Comparison of ENCODE assay signal across 11 cellular contexts in genomic region chr7:135710417-135711138, GRCh38. TPM values are rescaled to one million over a fixed set of nuclear protein-coding genes. Genes with fewer than 3 reads are reported as not detected.
A peak's percentile ranks its signal among the peaks of the same experiment; 100 is the strongest.
DNase-seq lines count a peak whose midpoint lies in the region; ATAC-seq and TF ChIP-seq lines count a peak whose summit lies in the region.
"Had no signal": no experiment of that assay in that cellular context is flagged by ENCODE, and none has a peak within 500 bp of the region (broad histone marks: within the 10 kb centered on the region; RNA-seq: fewer than 3 reads in every experiment).

No MANE protein-coding gene starts in this region.

- H3K4me3 ChIP-seq in HUES48 (ENCODE audit: low read depth, low read length) (peak overlapping the region; percentile 47; the same call in 1 of the 2 replicates), colonic mucosa (no peak overlapping the region)

- TF ChIP-seq CTCF in colonic mucosa (IDR thresholded peaks at IDR 0.05) (peak; percentile 50), progenitor cell of endocrine pancreas (IDR thresholded peaks at IDR 0.05; ENCODE audit: unreplicated experiment) (peak; percentile 67)

- H3K27ac ChIP-seq in HUES48 (ENCODE audit: low read depth, low read length) (no peak overlapping the region), colonic mucosa (no peak overlapping the region)

- no peaks in the 10 kb centered on the region for H3K36me3 Mint-ChIP-seq in progenitor cell of endocrine pancreas (ENCODE audit: insufficient read depth)
- H3K36me3 Mint-ChIP-seq: naive B cell had no signal

- H3K4me1 ChIP-seq in HUES48 (ENCODE audit: control insufficient read depth, insufficient read depth, low read length): peaks cover 20% of the 10 kb centered on the region; the same call in 1 of the 2 replicates
- no peaks in the 10 kb centered on the region for H3K4me1 ChIP-seq in colonic mucosa

- H3K9me3 ChIP-seq in HUES48 (ENCODE audit: control insufficient read depth, insufficient read depth, low read length): no peaks in the 10 kb centered on the region
- no peaks in the 10 kb centered on the region for H3K9me3 ChIP-seq in colonic mucosa

- peaks cover 3% of the 10 kb centered on the region for H3K27me3 Mint-ChIP-seq in progenitor cell of endocrine pancreas
- H3K27me3 Mint-ChIP-seq: activated B cell treated with CpG ODN at 0.5 μM for 24 hours, naive B cell had no signal

- no peak for ATAC-seq in HG02884 (IDR thresholded peaks at IDR 0.05; ENCODE audit: unreplicated experiment)
- no peak for ATAC-seq in GM19455 (IDR thresholded peaks at IDR 0.05; ENCODE audit: unreplicated experiment)

- no peak overlapping the region for H3K27ac Mint-ChIP-seq in progenitor cell of endocrine pancreas
- H3K27ac Mint-ChIP-seq: activated B cell treated with CpG ODN at 0.5 μM for 24 hours had no signal

- peak; percentile 30 for DNase-seq in SKM-1 treated with dmso at 0.1 percent for 144 hours (lab: John Stamatoyannopoulos, UW; ENCODE audit: unreplicated experiment)
- DNase-seq in SKM-1 (lab: John Stamatoyannopoulos, UW; ENCODE audit: unreplicated experiment): no peak
- no peak for DNase-seq in colonic mucosa
- DNase-seq in progenitor cell of endocrine pancreas (ENCODE audit: low spot score, unreplicated experiment): no peak
- no peak for DNase-seq in DMS79 (lab: John Stamatoyannopoulos, UW)
- DNase-seq: activated B cell treated with CpG ODN at 0.5 μM for 24 hours, naive B cell had no signal

- H3K4me3 Mint-ChIP-seq in progenitor cell of endocrine pancreas (ENCODE audit: low read depth): no peak overlapping the region
- H3K4me3 Mint-ChIP-seq: activated B cell treated with CpG ODN at 0.5 μM for 24 hours, naive B cell had no signal

- H3K27me3 ChIP-seq in HUES48 (ENCODE audit: control insufficient read depth, insufficient read depth, low read length) (no peaks in the 10 kb centered on the region), colonic mucosa (no peaks in the 10 kb centered on the region)

- no peaks in the 10 kb centered on the region for H3K4me1 Mint-ChIP-seq in progenitor cell of endocrine pancreas (ENCODE audit: low read depth)
- H3K4me1 Mint-ChIP-seq: activated B cell treated with CpG ODN at 0.5 μM for 24 hours had no signal

- intact Hi-C loops in colonic mucosa (cut with DNase I): no loop called here

- no peak overlapping the region for H3K9ac ChIP-seq in HUES48 (ENCODE audit: low read depth, low read length)
- no peak overlapping the region for H3K9ac ChIP-seq in colonic mucosa (ENCODE audit: low read depth in 2 of 2, low read length in 2 of 2)

- H3K36me3 ChIP-seq in HUES48 (ENCODE audit: control insufficient read depth, insufficient read depth, low read length) (no peaks in the 10 kb centered on the region), colonic mucosa (no peaks in the 10 kb centered on the region)

- H3K9me3 Mint-ChIP-seq in progenitor cell of endocrine pancreas (ENCODE audit: low read depth): no peaks in the 10 kb centered on the region
- H3K9me3 Mint-ChIP-seq: activated B cell treated with CpG ODN at 0.5 μM for 24 hours, naive B cell had no signal

RNA-seq across cellular contexts. Expression of gene SLC13A4, which starts 17.4 kb away (rescaled TPM):
- not detected for total RNA-seq in colonic mucosa
- 0.22 and 0.75 TPM in 2 replicates for total RNA-seq in progenitor cell of endocrine pancreas
- total RNA-seq: activated B cell treated with CpG ODN at 0.5 μM for 24 hours, Daoy had no signal

RNA-seq across cellular contexts. Expression of gene FAM180A, which starts 38.0 kb away (rescaled TPM):
- total RNA-seq in colonic mucosa: 1 to 10 TPM in 1 of 2 donors, under 1 TPM in 1; 0.45 to 1.1 TPM
- total RNA-seq in progenitor cell of endocrine pancreas: not detected in 2 replicates
- total RNA-seq: activated B cell treated with CpG ODN at 0.5 μM for 24 hours, Daoy had no signal

RNA-seq across cellular contexts. Expression of gene STMP1, which starts 48.3 kb away (rescaled TPM):
- 10 to 100 TPM; 25.7 to 27.4 TPM for total RNA-seq in colonic mucosa
- total RNA-seq in progenitor cell of endocrine pancreas: 63.3 and 64.0 TPM in 2 replicates
